In the genomic region with DNA sequence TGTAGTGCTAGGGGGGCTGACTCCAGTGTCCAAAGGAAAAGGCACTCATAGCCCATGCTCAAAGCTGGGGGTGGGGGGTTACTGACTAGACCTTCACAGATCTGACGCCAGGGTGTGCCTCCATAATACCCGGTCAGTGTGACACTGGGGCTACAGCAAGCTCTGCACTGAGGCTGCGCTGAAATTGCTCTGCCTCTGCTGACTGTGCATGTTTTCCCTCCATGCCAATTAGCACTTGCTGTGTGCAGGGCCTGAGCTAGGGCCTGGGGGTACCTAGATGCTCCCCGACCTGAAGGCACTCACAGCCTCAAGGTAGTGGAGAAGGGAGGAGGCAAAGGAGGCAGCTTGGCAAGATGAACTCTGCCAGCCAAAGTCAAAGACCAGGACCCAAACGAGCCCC, we compare ENCODE assay signal across 1 cellular context.
TF ChIP-seq lines count a peak whose summit lies in the region.

No MANE protein-coding gene starts in this region.

TF ChIP-seq in neural cell, 6 proteins besides CTCF, POLR2A, EP300 and RAD21 (continued from another document):
- TF ChIP-seq, protein P1, sequence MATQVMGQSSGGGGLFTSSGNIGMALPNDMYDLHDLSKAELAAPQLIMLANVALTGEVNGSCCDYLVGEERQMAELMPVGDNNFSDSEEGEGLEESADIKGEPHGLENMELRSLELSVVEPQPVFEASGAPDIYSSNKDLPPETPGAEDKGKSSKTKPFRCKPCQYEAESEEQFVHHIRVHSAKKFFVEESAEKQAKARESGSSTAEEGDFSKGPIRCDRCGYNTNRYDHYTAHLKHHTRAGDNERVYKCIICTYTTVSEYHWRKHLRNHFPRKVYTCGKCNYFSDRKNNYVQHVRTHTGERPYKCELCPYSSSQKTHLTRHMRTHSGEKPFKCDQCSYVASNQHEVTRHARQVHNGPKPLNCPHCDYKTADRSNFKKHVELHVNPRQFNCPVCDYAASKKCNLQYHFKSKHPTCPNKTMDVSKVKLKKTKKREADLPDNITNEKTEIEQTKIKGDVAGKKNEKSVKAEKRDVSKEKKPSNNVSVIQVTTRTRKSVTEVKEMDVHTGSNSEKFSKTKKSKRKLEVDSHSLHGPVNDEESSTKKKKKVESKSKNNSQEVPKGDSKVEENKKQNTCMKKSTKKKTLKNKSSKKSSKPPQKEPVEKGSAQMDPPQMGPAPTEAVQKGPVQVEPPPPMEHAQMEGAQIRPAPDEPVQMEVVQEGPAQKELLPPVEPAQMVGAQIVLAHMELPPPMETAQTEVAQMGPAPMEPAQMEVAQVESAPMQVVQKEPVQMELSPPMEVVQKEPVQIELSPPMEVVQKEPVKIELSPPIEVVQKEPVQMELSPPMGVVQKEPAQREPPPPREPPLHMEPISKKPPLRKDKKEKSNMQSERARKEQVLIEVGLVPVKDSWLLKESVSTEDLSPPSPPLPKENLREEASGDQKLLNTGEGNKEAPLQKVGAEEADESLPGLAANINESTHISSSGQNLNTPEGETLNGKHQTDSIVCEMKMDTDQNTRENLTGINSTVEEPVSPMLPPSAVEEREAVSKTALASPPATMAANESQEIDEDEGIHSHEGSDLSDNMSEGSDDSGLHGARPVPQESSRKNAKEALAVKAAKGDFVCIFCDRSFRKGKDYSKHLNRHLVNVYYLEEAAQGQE (IDR thresholded peaks at IDR 0.05; ENCODE audit: borderline replicate concordance): no peak
- no peak for TF ChIP-seq EZH2 (IDR thresholded peaks at IDR 0.05; ENCODE audit: borderline replicate concordance, insufficient read depth, low read length, poor library complexity, severe bottlenecking)
- TF ChIP-seq TAF1 (IDR thresholded peaks at IDR 0.05; ENCODE audit: low read depth): no peak
